ENCODE assay signal across 8 cellular contexts in the genomic region with DNA sequence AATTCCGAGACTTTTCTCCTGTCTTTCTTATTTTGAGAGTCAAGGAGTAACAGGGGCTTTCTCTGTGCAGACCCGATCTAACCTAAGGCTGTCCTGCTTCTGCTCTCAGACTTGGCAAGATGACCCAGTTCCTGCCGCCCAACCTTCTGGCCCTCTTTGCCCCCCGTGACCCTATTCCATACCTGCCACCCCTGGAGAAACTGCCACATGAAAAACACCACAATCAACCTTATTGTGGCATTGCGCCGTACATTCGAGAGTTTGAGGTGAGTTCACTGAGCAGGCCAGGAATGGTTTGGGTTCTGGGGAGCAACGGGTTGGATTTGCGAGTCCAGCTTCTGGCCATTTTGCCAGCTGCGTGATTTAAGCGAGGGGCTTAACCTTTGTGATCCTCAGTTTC. TPM values are rescaled to one million over a fixed set of nuclear protein-coding genes. Genes with fewer than 3 reads are reported as not detected.
DNase-seq lines count a peak whose midpoint lies in the region; ATAC-seq, FAIRE-seq and TF ChIP-seq lines count a peak whose summit lies in the region.
"Had no signal": no experiment of that assay in that cellular context is flagged by ENCODE, and none has a peak within 500 bp of the region (broad histone marks: within the 10 kb centered on the region; RNA-seq: fewer than 3 reads in every experiment).

No MANE protein-coding gene starts in this region.

- no peak for ATAC-seq in activated naive CD4-positive, alpha-beta T cell treated with anti-CD3 and anti-CD28 coated beads, Interleukin-2, amount 50 U/mL, for 72 hours
- ATAC-seq in HG02870 (IDR thresholded peaks at IDR 0.05; ENCODE audit: unreplicated experiment), result no peak

- H3K9me3 ChIP-seq in HUES6 (ENCODE audit: control insufficient read depth, insufficient read depth, low read depth, low read length) (0 out of 2 replicates have a peak, but pooled peaks cover 5% of the 10 kb centered on the region), keratinocyte (ENCODE audit: control insufficient read depth, low read depth, low read length) (no peaks in the 10 kb centered on the region), stomach smooth muscle (ENCODE audit: control insufficient read depth in 2 of 2, low read length in 2 of 2) (no peaks in the 10 kb centered on the region)

- FAIRE-seq in keratinocyte (lab: Jason Lieb, UNC), result no peak
- FAIRE-seq: TTC549 had no signal

- no peak overlapping the region for H2AFZ ChIP-seq in keratinocyte (ENCODE audit: control insufficient read depth, low read length)

- peaks cover 56% of the 10 kb centered on the region for H3K79me2 ChIP-seq in keratinocyte (ENCODE audit: control insufficient read depth, insufficient read depth, low read length)

- no peak for TF ChIP-seq CTCF in keratinocyte (optimal IDR thresholded peaks at IDR 0.05 in 1 of 3, IDR thresholded peaks at IDR 0.05 in 1 of 3, conservative IDR thresholded peaks at IDR 0.05 in 1 of 3; ENCODE audit: extremely low read depth in 1 of 3, insufficient read depth in 2 of 3, low read length in 3 of 3)

- H3K36me3 ChIP-seq in HUES6 (ENCODE audit: control insufficient read depth, insufficient read depth, low read length) (peaks cover 42% of the 10 kb centered on the region), keratinocyte (ENCODE audit: control insufficient read depth in 2 of 2, extremely low read depth in 1 of 2, insufficient read depth in 2 of 2, low read length in 2 of 2) (peaks cover 18 to 31% of the 10 kb centered on the region in 2 experiments), stomach smooth muscle (ENCODE audit: control insufficient read depth in 2 of 2, insufficient read depth in 2 of 2, low read length in 2 of 2) (peaks cover 18 to 21% of the 10 kb centered on the region in 2 donors)

- no peaks in the 10 kb centered on the region for H3K9me3 Mint-ChIP-seq in activated naive CD4-positive, alpha-beta T cell treated with anti-CD3 and anti-CD28 coated beads, Interleukin-2, amount 50 U/mL, for 72 hours

- peak overlapping the region; percentile 84 for H3K4me2 ChIP-seq in keratinocyte (ENCODE audit: control insufficient read depth, extremely low read depth, insufficient read depth, low read depth, low read length)

- dilution Hi-C loops in keratinocyte (cut with MboI; ENCODE audit: extremely low pct_ligation_motif_present, low sequenced_read_pairs), result no loop called here

- H3K9ac ChIP-seq in HUES6 (ENCODE audit: low read length) (peak overlapping the region; percentile 99), keratinocyte (ENCODE audit: control insufficient read depth, extremely low read depth, insufficient read depth, low read length) (peak overlapping the region; percentile 91), stomach smooth muscle (ENCODE audit: low read length in 2 of 2) (peak overlapping the region; percentile 95 to 96)

- peaks cover 5% of the 10 kb centered on the region for H3K4me1 ChIP-seq in HUES6 (ENCODE audit: control insufficient read depth, insufficient read depth, low read length)
- H3K4me1 ChIP-seq in keratinocyte (ENCODE audit: control insufficient read depth, extremely low read depth, insufficient read depth, low read length), result peaks cover 16% of the 10 kb centered on the region
- H3K4me1 ChIP-seq in stomach smooth muscle (ENCODE audit: control insufficient read depth, insufficient read depth, low read length), result peaks cover 24% of the 10 kb centered on the region

- H3K9me1 ChIP-seq in keratinocyte (ENCODE audit: control insufficient read depth, extremely low read depth, insufficient read depth, low read length), result no peaks in the 10 kb centered on the region

- H3K27ac Mint-ChIP-seq in activated naive CD4-positive, alpha-beta T cell treated with anti-CD3 and anti-CD28 coated beads, Interleukin-2, amount 50 U/mL, for 72 hours, result peak overlapping the region; percentile 94 to 100

- DNase-seq in activated naive CD4-positive, alpha-beta T cell treated with anti-CD3 and anti-CD28 coated beads, Interleukin-2, amount 50 U/mL, for 72 hours (ENCODE audit: low spot score in 2 of 2), result no peak
- DNase-seq in keratinocyte (ENCODE audit: low read depth, low spot score) (no peak), kidney tubule cell (ENCODE audit: low spot score) (no peak), NCI-H524 (lab: John Stamatoyannopoulos, UW) (no peak)

- H3K4me3 ChIP-seq in HUES6 (ENCODE audit: low read depth, low read length) (peak overlapping the region; percentile 89), keratinocyte (ENCODE audit: control insufficient read depth in 2 of 3, extremely low read depth in 1 of 3, insufficient read depth in 2 of 3, low read depth in 1 of 3, low read length in 3 of 3) (peak overlapping the region; percentile 39 to 88 (median 75)), stomach smooth muscle (ENCODE audit: low read length in 2 of 2) (peak overlapping the region; percentile 92 to 99)

- peak overlapping the region; percentile 92 for H3K27ac ChIP-seq in HUES6 (ENCODE audit: low read depth, low read length)
- H3K27ac ChIP-seq in keratinocyte (ENCODE audit: control insufficient read depth, insufficient read depth, low read length), result peak overlapping the region; percentile 83
- H3K27ac ChIP-seq in stomach smooth muscle (ENCODE audit: low read length), result no peak overlapping the region

- H3K36me3 Mint-ChIP-seq in activated naive CD4-positive, alpha-beta T cell treated with anti-CD3 and anti-CD28 coated beads, Interleukin-2, amount 50 U/mL, for 72 hours, result peaks cover 31 to 32% of the 10 kb centered on the region in 2 donors

- H4K20me1 ChIP-seq in keratinocyte (ENCODE audit: control insufficient read depth, extremely low read depth, insufficient read depth, low read length), result peaks cover 23% of the 10 kb centered on the region

- H3K27me3 ChIP-seq in HUES6 (ENCODE audit: control insufficient read depth, insufficient read depth, low read length), result no peaks in the 10 kb centered on the region
- no peaks in the 10 kb centered on the region for H3K27me3 ChIP-seq in keratinocyte (ENCODE audit: control insufficient read depth, extremely low read depth, insufficient read depth, low read length)
- no peaks in the 10 kb centered on the region for H3K27me3 ChIP-seq in stomach smooth muscle (ENCODE audit: control insufficient read depth in 1 of 2, insufficient read depth in 2 of 2, low read length in 2 of 2)

RNA-seq across cellular contexts. Expression of gene SNRNP70, which starts 1.0 kb away (rescaled TPM):
- 100 to 1,000 TPM; 127 to 233 TPM for total RNA-seq in activated naive CD4-positive, alpha-beta T cell treated with anti-CD3 and anti-CD28 coated beads, Interleukin-2, amount 50 U/mL, for 72 hours
- polyA plus RNA-seq in keratinocyte, result 116 to 186 TPM (median 149 TPM) in 3 replicates
- 104 TPM for polyA plus RNA-seq in keratinocyte (2011; ENCODE audit: low read depth)
- 39.9 and 118 TPM in 2 replicates for polyA plus RNA-seq in keratinocyte (2011; cell fraction: cytosol; rRNA removed)
- polyA plus RNA-seq in keratinocyte (2011; cell fraction: nucleus; rRNA removed), result 785 and 1,027 TPM in 2 replicates
- 116 and 164 TPM in 2 replicates for polyA plus RNA-seq in keratinocyte (2012; ENCODE audit: low replicate concordance)
- 36.0 to 72.2 TPM (median 45.0 TPM) in 3 replicates for polyA minus RNA-seq in keratinocyte
- 54.9 TPM for polyA minus RNA-seq in keratinocyte (2011; cell fraction: cytosol; rRNA and poly(A)+ RNA removed)
- polyA minus RNA-seq in keratinocyte (2011; cell fraction: nucleus; rRNA and poly(A)+ RNA removed), result 105 and 111 TPM in 2 replicates

RNA-seq across cellular contexts. Expression of gene KCNA7, which starts 13.8 kb away (rescaled TPM):
- total RNA-seq in activated naive CD4-positive, alpha-beta T cell treated with anti-CD3 and anti-CD28 coated beads, Interleukin-2, amount 50 U/mL, for 72 hours, result not detected
- polyA plus RNA-seq in keratinocyte, result not detected in 3 replicates
- polyA plus RNA-seq in keratinocyte (2011; ENCODE audit: low read depth), result not detected
- polyA plus RNA-seq in keratinocyte (2011; cell fraction: cytosol; rRNA removed), result 0.01 TPM in 1 of 2 replicates, not detected in the other
- polyA plus RNA-seq in keratinocyte (2011; cell fraction: nucleus; rRNA removed), result 0.04 TPM in 1 of 2 replicates, not detected in the other
- polyA plus RNA-seq in keratinocyte (2012; ENCODE audit: low replicate concordance), result 0.03 and 0.21 TPM in 2 replicates
- not detected in 3 replicates for polyA minus RNA-seq in keratinocyte
- polyA minus RNA-seq in keratinocyte (2011; cell fraction: cytosol; rRNA and poly(A)+ RNA removed), result not detected
- not detected in 2 replicates for polyA minus RNA-seq in keratinocyte (2011; cell fraction: nucleus; rRNA and poly(A)+ RNA removed)

RNA-seq across cellular contexts. Expression of gene NTF4, which starts 21.7 kb away (rescaled TPM):
- not detected for total RNA-seq in activated naive CD4-positive, alpha-beta T cell treated with anti-CD3 and anti-CD28 coated beads, Interleukin-2, amount 50 U/mL, for 72 hours
- 5.5 to 14.4 TPM (median 8.3 TPM) in 3 replicates for polyA plus RNA-seq in keratinocyte
- polyA plus RNA-seq in keratinocyte (2011; ENCODE audit: low read depth), result 3.4 TPM
- 3.0 and 7.6 TPM in 2 replicates for polyA plus RNA-seq in keratinocyte (2011; cell fraction: cytosol; rRNA removed)
- polyA plus RNA-seq in keratinocyte (2011; cell fraction: nucleus; rRNA removed), result 30.4 and 35.8 TPM in 2 replicates
- polyA plus RNA-seq in keratinocyte (2012; ENCODE audit: low replicate concordance), result 9.6 and 11.8 TPM in 2 replicates
- 1.5 to 3.2 TPM (median 2.5 TPM) in 3 replicates for polyA minus RNA-seq in keratinocyte
- polyA minus RNA-seq in keratinocyte (2011; cell fraction: cytosol; rRNA and poly(A)+ RNA removed), result not detected
- 2.0 and 6.3 TPM in 2 replicates for polyA minus RNA-seq in keratinocyte (2011; cell fraction: nucleus; rRNA and poly(A)+ RNA removed)

RNA-seq across cellular contexts. Expression of gene LIN7B, which starts 27.9 kb away (rescaled TPM):
- 10 to 100 TPM in 1 of 2 donors, 1 to 10 TPM in 1; 1.9 to 12.4 TPM for total RNA-seq in activated naive CD4-positive, alpha-beta T cell treated with anti-CD3 and anti-CD28 coated beads, Interleukin-2, amount 50 U/mL, for 72 hours
- polyA plus RNA-seq in keratinocyte, result 1.6 to 2.8 TPM (median 1.7 TPM) in 3 replicates
- polyA plus RNA-seq in keratinocyte (2011; ENCODE audit: low read depth), result 6.4 TPM
- 0.58 and 0.84 TPM in 2 replicates for polyA plus RNA-seq in keratinocyte (2011; cell fraction: cytosol; rRNA removed)
- 1.9 and 4.4 TPM in 2 replicates for polyA plus RNA-seq in keratinocyte (2011; cell fraction: nucleus; rRNA removed)
- 2.6 and 5.2 TPM in 2 replicates for polyA plus RNA-seq in keratinocyte (2012; ENCODE audit: low replicate concordance)
- polyA minus RNA-seq in keratinocyte, result 1.1 TPM in 1 of 3 replicates, not detected in the others
- polyA minus RNA-seq in keratinocyte (2011; cell fraction: cytosol; rRNA and poly(A)+ RNA removed), result not detected
- not detected in 2 replicates for polyA minus RNA-seq in keratinocyte (2011; cell fraction: nucleus; rRNA and poly(A)+ RNA removed)

RNA-seq across cellular contexts. Expression of gene CGB7, which starts 28.7 kb away (rescaled TPM):
- not detected for total RNA-seq in activated naive CD4-positive, alpha-beta T cell treated with anti-CD3 and anti-CD28 coated beads, Interleukin-2, amount 50 U/mL, for 72 hours
- 0.92 to 4.1 TPM (median 1.2 TPM) in 3 replicates for polyA plus RNA-seq in keratinocyte
- polyA plus RNA-seq in keratinocyte (2011; ENCODE audit: low read depth), result 0.31 TPM
- 0.98 and 2.2 TPM in 2 replicates for polyA plus RNA-seq in keratinocyte (2011; cell fraction: cytosol; rRNA removed)
- polyA plus RNA-seq in keratinocyte (2011; cell fraction: nucleus; rRNA removed), result 9.4 and 16.8 TPM in 2 replicates
- polyA plus RNA-seq in keratinocyte (2012; ENCODE audit: low replicate concordance), result 1.5 and 4.0 TPM in 2 replicates
- 0.70 to 4.3 TPM (median 1.9 TPM) in 3 replicates for polyA minus RNA-seq in keratinocyte
- not detected for polyA minus RNA-seq in keratinocyte (2011; cell fraction: cytosol; rRNA and poly(A)+ RNA removed)
- polyA minus RNA-seq in keratinocyte (2011; cell fraction: nucleus; rRNA and poly(A)+ RNA removed), result 1.7 and 2.8 TPM in 2 replicates
